Comparison of ENCODE assay signal across 8 cellular contexts in the genomic region with DNA sequence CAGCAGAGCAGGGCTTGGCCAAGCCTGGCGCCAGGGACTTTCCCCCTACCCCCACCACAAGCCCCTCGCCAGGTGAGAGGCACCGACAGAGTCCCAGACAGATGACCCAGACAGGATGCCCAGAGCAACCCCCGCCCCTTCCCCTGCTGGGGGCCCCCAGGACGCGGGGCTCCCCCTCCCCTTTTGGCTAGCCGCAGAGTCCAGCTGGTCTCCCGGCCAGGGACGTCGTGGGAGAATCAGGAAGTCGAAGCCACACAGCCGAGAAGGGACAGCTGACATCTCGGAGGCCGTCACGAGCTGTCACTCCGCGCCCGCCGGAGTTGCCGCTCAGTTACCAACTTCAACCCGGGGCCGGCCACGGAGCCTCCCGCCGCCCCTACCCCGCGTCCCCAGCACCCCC.
DNase-seq lines count a peak whose midpoint lies in the region; ATAC-seq and TF ChIP-seq lines count a peak whose summit lies in the region.
"Not testable (repeated sequence)": the region's sequence is repeated elsewhere in the genome, so short reads cannot be mapped to it uniquely, and the experiment has no call there.

No MANE protein-coding gene starts in this region.

- not testable (repeated sequence) for H3K4me1 ChIP-seq in ectodermal cell (ENCODE audit: control insufficient read depth, insufficient read depth, low read length)

- TF ChIP-seq RAD21 in neural cell (conservative IDR thresholded peaks at IDR 0.05), result not testable (repeated sequence)

- not testable (repeated sequence) for H3K9me2 ChIP-seq in neural cell (ENCODE audit: insufficient read depth, low read length)

- TF ChIP-seq EP300 in neural cell (conservative IDR thresholded peaks at IDR 0.05; ENCODE audit: poor library complexity, severe bottlenecking), result not testable (repeated sequence)

- ATAC-seq in T-cell (replicated peaks in 1 of 4); activated T-helper 17 cell treated with anti-CD3 and anti-CD28 coated beads, Interleukin-2, amount 50 U/mL, for 72 hours (replicated peaks); stimulated activated naive B cell treated with anti-CD40 and anti-IgM and Interleukin-4, amounts not matched to agents 10 μg/mL and 1 μg/mL and 100 μg/mL, for 72 hours (replicated peaks): not testable (repeated sequence)

- not testable (repeated sequence) for H3K9me3 Mint-ChIP-seq in T-cell; activated T-helper 17 cell treated with anti-CD3 and anti-CD28 coated beads, Interleukin-2, amount 50 U/mL, for 72 hours; stimulated activated naive B cell treated with anti-CD40 and anti-IgM and Interleukin-4, amounts not matched to agents 10 μg/mL and 1 μg/mL and 100 μg/mL, for 72 hours

- not testable (repeated sequence) for H2AFZ ChIP-seq in neural cell (ENCODE audit: low read depth, low read length)

- peaks cover 8 to 48% of the 10 kb centered on the region in 2 donors for H3K27me3 Mint-ChIP-seq in T-cell
- peaks cover 33% of the 10 kb centered on the region for H3K27me3 Mint-ChIP-seq in activated T-helper 17 cell treated with anti-CD3 and anti-CD28 coated beads, Interleukin-2, amount 50 U/mL, for 72 hours
- peaks cover 37 to 47% of the 10 kb centered on the region in 2 donors for H3K27me3 Mint-ChIP-seq in stimulated activated naive B cell treated with anti-CD40 and anti-IgM and Interleukin-4, amounts not matched to agents 10 μg/mL and 1 μg/mL and 100 μg/mL, for 72 hours

- H3K27ac ChIP-seq in AG04450 (ENCODE audit: low read depth, low read length); ectodermal cell (ENCODE audit: insufficient read depth, low read depth, low read length, poor library complexity, severe bottlenecking); neural cell (ENCODE audit: low read length): not testable (repeated sequence)

- peak overlapping the region; percentile 53 to 67 (median 65) for H3K4me3 Mint-ChIP-seq in T-cell
- peak overlapping the region; percentile 66 for H3K4me3 Mint-ChIP-seq in activated T-helper 17 cell treated with anti-CD3 and anti-CD28 coated beads, Interleukin-2, amount 50 U/mL, for 72 hours
- peak overlapping the region; percentile 60 to 75 for H3K4me3 Mint-ChIP-seq in stimulated activated naive B cell treated with anti-CD40 and anti-IgM and Interleukin-4, amounts not matched to agents 10 μg/mL and 1 μg/mL and 100 μg/mL, for 72 hours

- H4K20me1 ChIP-seq in neural cell (ENCODE audit: insufficient read depth), result not testable (repeated sequence)

- not testable (repeated sequence) for H3F3A ChIP-seq in neural cell (ENCODE audit: insufficient read depth, low read length, poor library complexity, severe bottlenecking)

- not testable (repeated sequence) for H3K9me3 ChIP-seq in AG04450 (ENCODE audit: control insufficient read depth, insufficient read depth, low read length); ectodermal cell (ENCODE audit: control insufficient read depth, low read length); iPS-18c (ENCODE audit: control insufficient read depth, insufficient read depth, low read length); neural cell (ENCODE audit: low read length)

- not testable (repeated sequence) for DNase-seq in AG04450 (ENCODE audit: low read depth, low spot score); T-cell; stimulated activated naive B cell treated with anti-CD40 and anti-IgM and Interleukin-4, amounts not matched to agents 10 μg/mL and 1 μg/mL and 100 μg/mL, for 72 hours
- DNase-seq in H7, result peak; percentile 45

- not testable (repeated sequence) for H3K27ac Mint-ChIP-seq in T-cell; activated T-helper 17 cell treated with anti-CD3 and anti-CD28 coated beads, Interleukin-2, amount 50 U/mL, for 72 hours
- peak overlapping the region; percentile 56 for H3K27ac Mint-ChIP-seq in stimulated activated naive B cell treated with anti-CD40 and anti-IgM and Interleukin-4, amounts not matched to agents 10 μg/mL and 1 μg/mL and 100 μg/mL, for 72 hours

- CTCF ChIA-PET in AG04450 (lab: Charles Lee); T-cell (lab: Charles Lee): not testable (repeated sequence)

- H3K79me2 ChIP-seq in neural cell (replicated peaks; ENCODE audit: insufficient read depth, low read length), result not testable (repeated sequence)

- H3K27me3 ChIP-seq in AG04450 (ENCODE audit: control insufficient read depth, insufficient read depth, low read length); neural cell (ENCODE audit: insufficient read depth, low read depth, low read length): not testable (repeated sequence)
- H3K27me3 ChIP-seq in H7 (ENCODE audit: control insufficient read depth, insufficient read depth, low read length) (peaks cover 23% of the 10 kb centered on the region), ectodermal cell (ENCODE audit: control insufficient read depth, insufficient read depth, low read length, poor library complexity, severe bottlenecking) (peaks cover 45% of the 10 kb centered on the region)

- not testable (repeated sequence) for H3K36me3 Mint-ChIP-seq in T-cell; activated T-helper 17 cell treated with anti-CD3 and anti-CD28 coated beads, Interleukin-2, amount 50 U/mL, for 72 hours (ENCODE audit: low read depth); stimulated activated naive B cell treated with anti-CD40 and anti-IgM and Interleukin-4, amounts not matched to agents 10 μg/mL and 1 μg/mL and 100 μg/mL, for 72 hours

- TF ChIP-seq CTCF in AG04450 (IDR thresholded peaks at IDR 0.05; ENCODE audit: low read depth, low read length); neural cell (IDR thresholded peaks at IDR 0.05; ENCODE audit: poor library complexity, severe bottlenecking): not testable (repeated sequence)

- H3K4me3 ChIP-seq in AG04450 (ENCODE audit: low read depth, low read length) (0 out of 2 replicates have a peak overlapping the region, but pooled peaks have one; percentile 17), H7 (ENCODE audit: insufficient read depth, low read depth, low read length) (peak overlapping the region; percentile 42), ectodermal cell (ENCODE audit: insufficient read depth, low read depth, low read length) (peak overlapping the region; percentile 31), iPS-18c (ENCODE audit: insufficient read depth, low read depth, low read length) (peak overlapping the region; percentile 24; the same call in 1 of the 2 replicates), neural cell (ENCODE audit: low read length) (peak overlapping the region; percentile 64)

- WGBS in ectodermal cell, 2 experiments, result 2 to 3% methylated on average over 14 to 21 of the region's 27 CpGs

- H3K4me1 Mint-ChIP-seq in T-cell, result peaks cover 0 to 12% (median 5%) of the 10 kb centered on the region in 3 donors
- not testable (repeated sequence) for H3K4me1 Mint-ChIP-seq in activated T-helper 17 cell treated with anti-CD3 and anti-CD28 coated beads, Interleukin-2, amount 50 U/mL, for 72 hours; stimulated activated naive B cell treated with anti-CD40 and anti-IgM and Interleukin-4, amounts not matched to agents 10 μg/mL and 1 μg/mL and 100 μg/mL, for 72 hours

- not testable (repeated sequence) for H3K4me2 ChIP-seq in neural cell (ENCODE audit: low read length)

- H3K9ac ChIP-seq in neural cell (ENCODE audit: low read length), result peak overlapping the region; percentile 48

- not testable (repeated sequence) for H3K36me3 ChIP-seq in H7 (replicated peaks; ENCODE audit: control insufficient read depth, insufficient read depth, low read length); ectodermal cell (ENCODE audit: control insufficient read depth, insufficient read depth, low read length); neural cell (ENCODE audit: insufficient read depth, low read length)

- POLR2A ChIA-PET in AG04450 (lab: Yijun Ruan, JAX), result interaction anchor here (0.7 kb wide), 1 partner anchor 206 kb away, joined by 3 read pairs; a partner anchor contains a TSS
- POLR2A ChIA-PET in T-cell (lab: Charles Lee), result not testable (repeated sequence)
